8 cellular contexts compared by ENCODE assay signal in genomic region chr11:96257972-96258951, GRCh38.
DNase-seq lines count a peak whose midpoint lies in the region; ATAC-seq and TF ChIP-seq lines count a peak whose summit lies in the region.

No MANE protein-coding gene starts in this region.

- peak overlapping the region; percentile 69 for H3K9ac ChIP-seq in adipocyte (ENCODE audit: low read length)

- H3K4me1 ChIP-seq in adipocyte (ENCODE audit: control insufficient read depth, insufficient read depth, low read length) (peaks cover 57% of the 10 kb centered on the region), muscle layer of duodenum (ENCODE audit: control insufficient read depth in 1 of 2, insufficient read depth in 2 of 2, low read length in 2 of 2) (peaks cover 14 to 20% of the 10 kb centered on the region in 2 donors)

- H3K9me3 ChIP-seq in adipocyte (ENCODE audit: control insufficient read depth, low read length), result no peaks in the 10 kb centered on the region
- H3K9me3 ChIP-seq in muscle layer of duodenum (ENCODE audit: control insufficient read depth in 1 of 2, low read length in 2 of 2), result no peaks in the 10 kb centered on the region

- no peaks in the 10 kb centered on the region for H3K36me3 ChIP-seq in adipocyte (ENCODE audit: control insufficient read depth, insufficient read depth, low read length, severe bottlenecking)
- H3K36me3 ChIP-seq in muscle layer of duodenum (ENCODE audit: control insufficient read depth in 1 of 2, insufficient read depth in 2 of 2, low read length in 2 of 2), result no peaks in the 10 kb centered on the region

- TF ChIP-seq POLR2A in erythroblast (IDR thresholded peaks at IDR 0.05; ENCODE audit: low read length), result no peak

- ATAC-seq in GM21717 (IDR thresholded peaks at IDR 0.05; ENCODE audit: unreplicated experiment), result peak; percentile 80

- H3K4me3 ChIP-seq in adipocyte (ENCODE audit: low read length) (peak overlapping the region; percentile 57), muscle layer of duodenum (ENCODE audit: low read depth in 1 of 2, low read length in 2 of 2) (no peak overlapping the region)

- DNase-seq in GM13976 (ENCODE audit: low spot score), result peak; percentile 49
- peak; percentile 23 to 38 for DNase-seq in Kasumi-1 (lab: John Stamatoyannopoulos, UW)
- DNase-seq in adipocyte (ENCODE audit: low read depth), result no peak
- DNase-seq in erythroblast (lab: John Stamatoyannopoulos, UW), result no peak
- no peak for DNase-seq in AG08396 (ENCODE audit: low spot score)
- DNase-seq in stimulated activated CD4-positive, alpha-beta T cell treated with anti-CD3 and anti-CD28 coated beads, Interleukin-4, amount 100 ng/mL, for 1 hour, result no peak

- no peak for TF ChIP-seq CTCF in GM13976 (IDR thresholded peaks at IDR 0.05; ENCODE audit: borderline replicate concordance, control extremely low read depth, extremely low read depth, insufficient read depth, missing control alignments)

- peak overlapping the region; percentile 32 for H3K27ac ChIP-seq in muscle layer of duodenum (ENCODE audit: low read length)

- in situ Hi-C loops in GM13976 (cut with MboI; ENCODE audit: low sequenced_read_pairs, unreplicated experiment), result no loop called here

- H3K27me3 ChIP-seq in adipocyte (replicated peaks; ENCODE audit: control insufficient read depth, insufficient read depth, low read length), result no peaks in the 10 kb centered on the region
- H3K27me3 ChIP-seq in muscle layer of duodenum (ENCODE audit: low read depth, low read length), result no peaks in the 10 kb centered on the region

Comparison
In these comparisons a context has a peak if more than half of its experiments do, and no peak if none do; other contexts are left out.
1. DNase-seq: peak in GM13976 (single experiment) and Kasumi-1 (2 of 2); none in adipocyte (single experiment), erythroblast (0 of 2), AG08396 (single experiment) and stimulated activated CD4-positive, alpha-beta T cell treated with anti-CD3 and anti-CD28 coated beads, Interleukin-4, amount 100 ng/mL, for 1 hour (single experiment).